Comparison of ENCODE assay signal across 1 cellular context in the genomic region with DNA sequence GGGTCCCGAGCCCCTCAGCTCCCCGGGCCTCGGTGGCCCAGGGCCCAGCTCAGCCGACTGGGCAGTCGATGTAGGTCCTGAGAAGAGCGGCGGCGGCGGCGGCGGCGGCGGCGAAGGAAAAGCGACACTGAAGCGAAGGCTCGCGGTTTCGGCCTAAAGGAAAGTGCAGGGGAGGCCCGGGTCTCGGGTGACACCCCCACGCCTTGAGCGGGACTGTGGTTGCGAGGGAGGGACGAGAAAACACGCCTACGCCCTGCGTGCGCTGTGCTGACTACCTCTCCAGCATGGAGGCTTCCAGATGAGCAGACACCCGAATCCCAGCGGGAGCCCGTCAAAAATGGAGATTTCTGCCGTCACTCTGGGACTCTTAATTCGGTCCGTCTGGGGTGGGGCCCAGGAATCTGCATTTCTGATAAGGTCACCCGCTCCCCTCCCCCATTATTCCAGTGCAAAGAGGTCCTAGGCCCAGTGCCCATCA.
A peak's percentile ranks its signal among the peaks of the same experiment; 100 is the strongest.
TF ChIP-seq lines count a peak whose summit lies in the region.

No MANE protein-coding gene starts in this region.

TF ChIP-seq in HEK293, 187 proteins besides CTCF, POLR2A, EP300 and RAD21 (continued from another document and continues in another):
- TF ChIP-seq, protein P1, sequence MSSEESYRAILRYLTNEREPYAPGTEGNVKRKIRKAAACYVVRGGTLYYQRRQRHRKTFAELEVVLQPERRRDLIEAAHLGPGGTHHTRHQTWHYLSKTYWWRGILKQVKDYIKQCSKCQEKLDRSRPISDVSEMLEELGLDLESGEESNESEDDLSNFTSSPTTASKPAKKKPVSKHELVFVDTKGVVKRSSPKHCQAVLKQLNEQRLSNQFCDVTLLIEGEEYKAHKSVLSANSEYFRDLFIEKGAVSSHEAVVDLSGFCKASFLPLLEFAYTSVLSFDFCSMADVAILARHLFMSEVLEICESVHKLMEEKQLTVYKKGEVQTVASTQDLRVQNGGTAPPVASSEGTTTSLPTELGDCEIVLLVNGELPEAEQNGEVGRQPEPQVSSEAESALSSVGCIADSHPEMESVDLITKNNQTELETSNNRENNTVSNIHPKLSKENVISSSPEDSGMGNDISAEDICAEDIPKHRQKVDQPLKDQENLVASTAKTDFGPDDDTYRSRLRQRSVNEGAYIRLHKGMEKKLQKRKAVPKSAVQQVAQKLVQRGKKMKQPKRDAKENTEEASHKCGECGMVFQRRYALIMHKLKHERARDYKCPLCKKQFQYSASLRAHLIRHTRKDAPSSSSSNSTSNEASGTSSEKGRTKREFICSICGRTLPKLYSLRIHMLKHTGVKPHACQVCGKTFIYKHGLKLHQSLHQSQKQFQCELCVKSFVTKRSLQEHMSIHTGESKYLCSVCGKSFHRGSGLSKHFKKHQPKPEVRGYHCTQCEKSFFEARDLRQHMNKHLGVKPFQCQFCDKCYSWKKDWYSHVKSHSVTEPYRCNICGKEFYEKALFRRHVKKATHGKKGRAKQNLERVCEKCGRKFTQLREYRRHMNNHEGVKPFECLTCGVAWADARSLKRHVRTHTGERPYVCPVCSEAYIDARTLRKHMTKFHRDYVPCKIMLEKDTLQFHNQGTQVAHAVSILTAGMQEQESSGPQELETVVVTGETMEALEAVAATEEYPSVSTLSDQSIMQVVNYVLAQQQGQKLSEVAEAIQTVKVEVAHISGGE (tag by site-specific recombination; conservative IDR thresholded peaks at IDR 0.05; ENCODE audit: low read depth), result peak; percentile 47
- TF ChIP-seq ZNF366 (tag by site-specific recombination; conservative IDR thresholded peaks at IDR 0.05) (peak; percentile 52), ZNF624 (tag by site-specific recombination; IDR thresholded peaks at IDR 0.05) (no peak), HOXC10 (CRISPR knock-in tag; IDR thresholded peaks at IDR 0.05) (no peak), MEIS1 (CRISPR knock-in tag; IDR thresholded peaks at IDR 0.05; ENCODE audit: borderline replicate concordance) (no peak), ZNF184 (tag by site-specific recombination; IDR thresholded peaks at IDR 0.05) (no peak), ZNF830 (tag by site-specific recombination; IDR thresholded peaks at IDR 0.05; ENCODE audit: low read depth) (no peak), REPIN1 (tag by site-specific recombination; IDR thresholded peaks at IDR 0.05; ENCODE audit: low read depth) (no peak), ZNF621 (tag by site-specific recombination; IDR thresholded peaks at IDR 0.05) (no peak), ZNF571 (tag by site-specific recombination; IDR thresholded peaks at IDR 0.05) (no peak), ZNF354C (tag by site-specific recombination; IDR thresholded peaks at IDR 0.05; ENCODE audit: borderline replicate concordance, low read depth) (no peak), ZFP3 (tag by site-specific recombination; IDR thresholded peaks at IDR 0.05; ENCODE audit: low read depth) (no peak), ZNF701 (tag by site-specific recombination; IDR thresholded peaks at IDR 0.05) (no peak), ZFHX2 (tag by site-specific recombination; conservative IDR thresholded peaks at IDR 0.05) (peak; percentile 97), ZNF529 (tag by site-specific recombination; IDR thresholded peaks at IDR 0.05; ENCODE audit: insufficient replicate concordance) (no peak), ZNF2 (tag by site-specific recombination; IDR thresholded peaks at IDR 0.05) (peak; percentile 14; the same call in 1 of the 2 replicates), ZBTB8A (tag by site-specific recombination; IDR thresholded peaks at IDR 0.05) (0 out of 2 replicates have a peak, but pooled peaks have one; percentile 44), ZNF791 (tag by site-specific recombination; IDR thresholded peaks at IDR 0.05) (no peak), ZFP37 (tag by site-specific recombination; IDR thresholded peaks at IDR 0.05) (no peak), ZEB2 (tag by site-specific recombination; IDR thresholded peaks at IDR 0.05) (peak; percentile 69), ZNF157 (tag by site-specific recombination; IDR thresholded peaks at IDR 0.05) (no peak), SCRT2 (tag by site-specific recombination; IDR thresholded peaks at IDR 0.05) (no peak), BCL11A (tag by site-specific recombination; IDR thresholded peaks at IDR 0.05; ENCODE audit: low read depth) (no peak), PRDM1 (tag by site-specific recombination; IDR thresholded peaks at IDR 0.05) (peak; percentile 93), OVOL3 (tag by site-specific recombination; IDR thresholded peaks at IDR 0.05) (no peak), ZNF121 (tag by site-specific recombination; IDR thresholded peaks at IDR 0.05) (peak; percentile 7; the same call in 1 of the 2 replicates), RBAK (tag by site-specific recombination; IDR thresholded peaks at IDR 0.05) (no peak), ZFP69B (tag by site-specific recombination; IDR thresholded peaks at IDR 0.05) (peak; percentile 16; the same call in 1 of the 2 replicates), ZNF658 (tag by site-specific recombination; IDR thresholded peaks at IDR 0.05) (no peak), KLF8 (tag by site-specific recombination; IDR thresholded peaks at IDR 0.05) (no peak; the same call in 1 of the 2 replicates), ZNF423 (tag by site-specific recombination; IDR thresholded peaks at IDR 0.05) (peak; percentile 65), ZNF776 (tag by site-specific recombination; IDR thresholded peaks at IDR 0.05; ENCODE audit: borderline replicate concordance) (no peak), ZNF211 (tag by site-specific recombination; IDR thresholded peaks at IDR 0.05; ENCODE audit: low read depth) (no peak)
- TF ChIP-seq, protein P2, sequence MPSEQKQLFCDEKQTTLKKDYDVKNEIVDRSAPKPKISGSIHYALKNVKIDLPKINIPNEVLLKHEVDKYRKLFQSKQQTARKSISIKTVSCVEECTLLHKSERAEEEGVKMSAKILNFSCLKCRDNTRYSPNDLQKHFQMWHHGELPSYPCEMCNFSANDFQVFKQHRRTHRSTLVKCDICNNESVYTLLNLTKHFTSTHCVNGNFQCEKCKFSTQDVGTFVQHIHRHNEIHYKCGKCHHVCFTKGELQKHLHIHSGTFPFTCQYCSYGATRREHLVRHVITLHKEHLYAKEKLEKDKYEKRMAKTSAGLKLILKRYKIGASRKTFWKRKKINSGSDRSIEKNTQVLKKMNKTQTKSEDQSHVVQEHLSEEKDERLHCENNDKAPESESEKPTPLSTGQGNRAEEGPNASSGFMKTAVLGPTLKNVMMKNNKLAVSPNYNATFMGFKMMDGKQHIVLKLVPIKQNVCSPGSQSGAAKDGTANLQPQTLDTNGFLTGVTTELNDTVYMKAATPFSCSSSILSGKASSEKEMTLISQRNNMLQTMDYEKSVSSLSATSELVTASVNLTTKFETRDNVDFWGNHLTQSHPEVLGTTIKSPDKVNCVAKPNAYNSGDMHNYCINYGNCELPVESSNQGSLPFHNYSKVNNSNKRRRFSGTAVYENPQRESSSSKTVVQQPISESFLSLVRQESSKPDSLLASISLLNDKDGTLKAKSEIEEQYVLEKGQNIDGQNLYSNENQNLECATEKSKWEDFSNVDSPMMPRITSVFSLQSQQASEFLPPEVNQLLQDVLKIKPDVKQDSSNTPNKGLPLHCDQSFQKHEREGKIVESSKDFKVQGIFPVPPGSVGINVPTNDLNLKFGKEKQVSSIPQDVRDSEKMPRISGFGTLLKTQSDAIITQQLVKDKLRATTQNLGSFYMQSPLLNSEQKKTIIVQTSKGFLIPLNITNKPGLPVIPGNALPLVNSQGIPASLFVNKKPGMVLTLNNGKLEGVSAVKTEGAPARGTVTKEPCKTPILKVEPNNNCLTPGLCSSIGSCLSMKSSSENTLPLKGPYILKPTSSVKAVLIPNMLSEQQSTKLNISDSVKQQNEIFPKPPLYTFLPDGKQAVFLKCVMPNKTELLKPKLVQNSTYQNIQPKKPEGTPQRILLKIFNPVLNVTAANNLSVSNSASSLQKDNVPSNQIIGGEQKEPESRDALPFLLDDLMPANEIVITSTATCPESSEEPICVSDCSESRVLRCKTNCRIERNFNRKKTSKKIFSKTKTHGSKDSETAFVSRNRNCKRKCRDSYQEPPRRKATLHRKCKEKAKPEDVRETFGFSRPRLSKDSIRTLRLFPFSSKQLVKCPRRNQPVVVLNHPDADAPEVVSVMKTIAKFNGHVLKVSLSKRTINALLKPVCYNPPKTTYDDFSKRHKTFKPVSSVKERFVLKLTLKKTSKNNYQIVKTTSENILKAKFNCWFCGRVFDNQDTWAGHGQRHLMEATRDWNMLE (tag by site-specific recombination; conservative IDR thresholded peaks at IDR 0.05; ENCODE audit: low read depth), result no peak
- TF ChIP-seq, protein P3, sequence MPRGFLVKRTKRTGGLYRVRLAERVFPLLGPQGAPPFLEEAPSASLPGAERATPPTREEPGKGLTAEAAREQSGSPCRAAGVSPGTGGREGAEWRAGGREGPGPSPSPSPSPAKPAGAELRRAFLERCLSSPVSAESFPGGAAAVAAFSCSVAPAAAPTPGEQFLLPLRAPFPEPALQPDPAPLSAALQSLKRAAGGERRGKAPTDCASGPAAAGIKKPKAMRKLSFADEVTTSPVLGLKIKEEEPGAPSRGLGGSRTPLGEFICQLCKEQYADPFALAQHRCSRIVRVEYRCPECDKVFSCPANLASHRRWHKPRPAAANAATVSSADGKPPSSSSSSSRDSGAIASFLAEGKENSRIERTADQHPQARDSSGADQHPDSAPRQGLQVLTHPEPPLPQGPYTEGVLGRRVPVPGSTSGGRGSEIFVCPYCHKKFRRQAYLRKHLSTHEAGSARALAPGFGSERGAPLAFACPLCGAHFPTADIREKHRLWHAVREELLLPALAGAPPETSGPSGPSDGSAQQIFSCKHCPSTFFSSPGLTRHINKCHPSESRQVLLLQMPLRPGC (tag by site-specific recombination; IDR thresholded peaks at IDR 0.05), result no peak; the same call in 1 of the 2 replicates
- TF ChIP-seq, protein P4, sequence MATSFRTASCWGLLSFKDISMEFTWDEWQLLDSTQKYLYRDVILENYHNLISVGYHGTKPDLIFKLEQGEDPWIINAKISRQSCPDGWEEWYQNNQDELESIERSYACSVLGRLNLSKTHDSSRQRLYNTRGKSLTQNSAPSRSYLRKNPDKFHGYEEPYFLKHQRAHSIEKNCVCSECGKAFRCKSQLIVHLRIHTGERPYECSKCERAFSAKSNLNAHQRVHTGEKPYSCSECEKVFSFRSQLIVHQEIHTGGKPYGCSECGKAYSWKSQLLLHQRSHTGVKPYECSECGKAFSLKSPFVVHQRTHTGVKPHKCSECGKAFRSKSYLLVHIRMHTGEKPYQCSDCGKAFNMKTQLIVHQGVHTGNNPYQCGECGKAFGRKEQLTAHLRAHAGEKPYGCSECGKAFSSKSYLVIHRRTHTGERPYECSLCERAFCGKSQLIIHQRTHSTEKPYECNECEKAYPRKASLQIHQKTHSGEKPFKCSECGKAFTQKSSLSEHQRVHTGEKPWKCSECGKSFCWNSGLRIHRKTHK (tag by site-specific recombination; IDR thresholded peaks at IDR 0.05), result no peak
- TF ChIP-seq, protein P5, sequence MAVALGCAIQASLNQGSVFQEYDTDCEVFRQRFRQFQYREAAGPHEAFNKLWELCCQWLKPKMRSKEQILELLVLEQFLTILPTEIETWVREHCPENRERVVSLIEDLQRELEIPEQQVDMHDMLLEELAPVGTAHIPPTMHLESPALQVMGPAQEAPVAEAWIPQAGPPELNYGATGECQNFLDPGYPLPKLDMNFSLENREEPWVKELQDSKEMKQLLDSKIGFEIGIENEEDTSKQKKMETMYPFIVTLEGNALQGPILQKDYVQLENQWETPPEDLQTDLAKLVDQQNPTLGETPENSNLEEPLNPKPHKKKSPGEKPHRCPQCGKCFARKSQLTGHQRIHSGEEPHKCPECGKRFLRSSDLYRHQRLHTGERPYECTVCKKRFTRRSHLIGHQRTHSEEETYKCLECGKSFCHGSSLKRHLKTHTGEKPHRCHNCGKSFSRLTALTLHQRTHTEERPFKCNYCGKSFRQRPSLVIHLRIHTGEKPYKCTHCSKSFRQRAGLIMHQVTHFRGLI (tag by site-specific recombination; IDR thresholded peaks at IDR 0.05), result no peak
- TF ChIP-seq, protein P6, sequence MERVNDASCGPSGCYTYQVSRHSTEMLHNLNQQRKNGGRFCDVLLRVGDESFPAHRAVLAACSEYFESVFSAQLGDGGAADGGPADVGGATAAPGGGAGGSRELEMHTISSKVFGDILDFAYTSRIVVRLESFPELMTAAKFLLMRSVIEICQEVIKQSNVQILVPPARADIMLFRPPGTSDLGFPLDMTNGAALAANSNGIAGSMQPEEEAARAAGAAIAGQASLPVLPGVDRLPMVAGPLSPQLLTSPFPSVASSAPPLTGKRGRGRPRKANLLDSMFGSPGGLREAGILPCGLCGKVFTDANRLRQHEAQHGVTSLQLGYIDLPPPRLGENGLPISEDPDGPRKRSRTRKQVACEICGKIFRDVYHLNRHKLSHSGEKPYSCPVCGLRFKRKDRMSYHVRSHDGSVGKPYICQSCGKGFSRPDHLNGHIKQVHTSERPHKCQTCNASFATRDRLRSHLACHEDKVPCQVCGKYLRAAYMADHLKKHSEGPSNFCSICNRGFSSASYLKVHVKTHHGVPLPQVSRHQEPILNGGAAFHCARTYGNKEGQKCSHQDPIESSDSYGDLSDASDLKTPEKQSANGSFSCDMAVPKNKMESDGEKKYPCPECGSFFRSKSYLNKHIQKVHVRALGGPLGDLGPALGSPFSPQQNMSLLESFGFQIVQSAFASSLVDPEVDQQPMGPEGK (tag by site-specific recombination; IDR thresholded peaks at IDR 0.05), result peak; percentile 82
- TF ChIP-seq, protein P7, sequence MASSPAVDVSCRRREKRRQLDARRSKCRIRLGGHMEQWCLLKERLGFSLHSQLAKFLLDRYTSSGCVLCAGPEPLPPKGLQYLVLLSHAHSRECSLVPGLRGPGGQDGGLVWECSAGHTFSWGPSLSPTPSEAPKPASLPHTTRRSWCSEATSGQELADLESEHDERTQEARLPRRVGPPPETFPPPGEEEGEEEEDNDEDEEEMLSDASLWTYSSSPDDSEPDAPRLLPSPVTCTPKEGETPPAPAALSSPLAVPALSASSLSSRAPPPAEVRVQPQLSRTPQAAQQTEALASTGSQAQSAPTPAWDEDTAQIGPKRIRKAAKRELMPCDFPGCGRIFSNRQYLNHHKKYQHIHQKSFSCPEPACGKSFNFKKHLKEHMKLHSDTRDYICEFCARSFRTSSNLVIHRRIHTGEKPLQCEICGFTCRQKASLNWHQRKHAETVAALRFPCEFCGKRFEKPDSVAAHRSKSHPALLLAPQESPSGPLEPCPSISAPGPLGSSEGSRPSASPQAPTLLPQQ (tag by site-specific recombination; IDR thresholded peaks at IDR 0.05), result no peak; the same call in 1 of the 2 replicates
- TF ChIP-seq, protein P8, sequence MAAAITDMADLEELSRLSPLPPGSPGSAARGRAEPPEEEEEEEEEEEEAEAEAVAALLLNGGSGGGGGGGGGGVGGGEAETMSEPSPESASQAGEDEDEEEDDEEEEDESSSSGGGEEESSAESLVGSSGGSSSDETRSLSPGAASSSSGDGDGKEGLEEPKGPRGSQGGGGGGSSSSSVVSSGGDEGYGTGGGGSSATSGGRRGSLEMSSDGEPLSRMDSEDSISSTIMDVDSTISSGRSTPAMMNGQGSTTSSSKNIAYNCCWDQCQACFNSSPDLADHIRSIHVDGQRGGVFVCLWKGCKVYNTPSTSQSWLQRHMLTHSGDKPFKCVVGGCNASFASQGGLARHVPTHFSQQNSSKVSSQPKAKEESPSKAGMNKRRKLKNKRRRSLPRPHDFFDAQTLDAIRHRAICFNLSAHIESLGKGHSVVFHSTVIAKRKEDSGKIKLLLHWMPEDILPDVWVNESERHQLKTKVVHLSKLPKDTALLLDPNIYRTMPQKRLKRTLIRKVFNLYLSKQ (tag by site-specific recombination; IDR thresholded peaks at IDR 0.05; ENCODE audit: borderline replicate concordance), result no peak
